35 cellular contexts compared by ENCODE assay signal in the genomic region with DNA sequence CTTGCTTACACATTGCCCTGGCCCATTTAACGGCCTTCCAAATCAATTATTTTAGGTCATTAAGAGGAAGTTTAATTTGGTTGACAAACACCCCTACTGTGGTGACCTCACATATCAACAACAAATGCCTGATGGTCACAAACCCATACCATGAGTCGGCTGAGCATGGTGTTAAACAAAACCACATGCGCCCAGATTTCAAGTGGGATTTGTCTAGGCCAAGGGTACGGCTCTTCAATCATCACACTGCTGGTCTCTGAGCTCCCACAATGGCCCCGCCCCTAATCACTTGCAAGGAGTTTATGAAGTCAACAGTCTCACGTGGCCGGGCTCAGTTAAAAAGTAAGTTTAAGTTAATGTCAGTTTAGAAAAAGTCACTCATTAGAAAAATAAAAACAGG.
"Had no signal": no experiment of that assay in that cellular context is flagged by ENCODE, and none has a peak within 500 bp of the region (broad histone marks: within the 10 kb centered on the region; RNA-seq: fewer than 3 reads in every experiment).

No MANE protein-coding gene starts in this region.

- H3K9me3 ChIP-seq: Peyer's patch, SJSA1, SK-N-SH had no signal

- H3K27ac Mint-ChIP-seq: activated CD4-positive, alpha-beta memory T cell treated with anti-CD3 and anti-CD28 coated beads for 36 hours; activated naive CD8-positive, alpha-beta T cell treated with anti-CD3 and anti-CD28 coated beads for 36 hours; T-helper 1 cell treated with Interleukin-12 subunit alpha and Interleukin-12 subunit beta and Interleukin-4 antibody, amounts not matched to agents 30 μg/mL and 1 μg/mL, for 36 hours; T-helper 2 cell treated with Interferon-gamma antibody and Interleukin-4, amounts not matched to agents 5 μg/mL and 100 μg/mL, for 36 hours; WTC11 had no signal

- H3K4me3 ChIP-seq: Peyer's patch, SJSA1 had no signal

- H3K4me3 Mint-ChIP-seq: activated CD4-positive, alpha-beta memory T cell treated with anti-CD3 and anti-CD28 coated beads for 36 hours; activated naive CD8-positive, alpha-beta T cell treated with anti-CD3 and anti-CD28 coated beads for 36 hours; T-helper 1 cell treated with Interleukin-12 subunit alpha and Interleukin-12 subunit beta and Interleukin-4 antibody, amounts not matched to agents 30 μg/mL and 1 μg/mL, for 36 hours; T-helper 2 cell treated with Interferon-gamma antibody and Interleukin-4, amounts not matched to agents 5 μg/mL and 100 μg/mL, for 36 hours; WTC11 had no signal

- H3K9ac ChIP-seq: SK-N-SH had no signal

- H3K36me3 Mint-ChIP-seq: WTC11 had no signal

- H3K27me3 ChIP-seq: brain microvascular endothelial cell, Peyer's patch, SJSA1 had no signal

- H3K27me3 Mint-ChIP-seq: activated CD4-positive, alpha-beta memory T cell treated with anti-CD3 and anti-CD28 coated beads for 36 hours; activated naive CD8-positive, alpha-beta T cell treated with anti-CD3 and anti-CD28 coated beads for 36 hours had no signal

- H3K4me2 ChIP-seq: SK-N-SH had no signal

- ATAC-seq: PC-3, WTC11 had no signal

- DNase-seq: activated CD4-positive, alpha-beta memory T cell treated with anti-CD3 and anti-CD28 coated beads for 36 hours; activated CD4-positive, alpha-beta T cell treated with anti-CD3 and anti-CD28 coated beads for 4 hours; activated CD4-positive, alpha-beta T cell treated with anti-CD3 and anti-CD28 coated beads, Interleukin-2, amount 50 U/mL, for 1 hour; activated CD4-positive, CD25-positive, alpha-beta regulatory T cell treated with anti-CD3 and anti-CD28 coated beads, Interleukin-2, amount 50 U/mL, for 72 hours; activated CD8-positive, alpha-beta memory T cell treated with anti-CD3 and anti-CD28 coated beads, Interleukin-2, amount 50 U/mL, for 4 hours; activated effector memory CD4-positive, alpha-beta T cell treated with Interleukin-2 at 50 U/mL for 16 hours; activated naive CD4-positive, alpha-beta T cell treated with anti-CD3 and anti-CD28 coated beads, Interleukin-2, amount 50 U/mL, for 16 hours; activated naive CD8-positive, alpha-beta T cell treated with anti-CD3 and anti-CD28 coated beads for 36 hours; activated T-cell treated with anti-CD3 and anti-CD28 coated beads for 4 hours; activated T-cell treated with anti-CD3 and anti-CD28 coated beads, Interleukin-2, amount 50 U/mL, for 48 hours; amniotic stem cell; aorta; brain microvascular endothelial cell; central memory CD4-positive, alpha-beta T cell; Karpas-422; KBM-7; NCI-H1105; NCI-H1436; NCI-H1694; NCI-H1930; NCI-H2081 treated with DMSO at 0.1 percent for 48 hours; NCI-H2171; NCI-H510A; NCI-H526 treated with DMSO at 0.1 percent for 48 hours; NCI-H774; NK-92 treated with Interleukin-12 subunit alpha and Interleukin-12 subunit beta, amount 100 ng/mL, for 24 hours; PC-3; Peyer's patch; RPMI8226; SHP77 treated with DMSO at 0.1 percent for 48 hours; SK-N-SH had no signal

- H3K9me3 Mint-ChIP-seq: activated CD4-positive, alpha-beta memory T cell treated with anti-CD3 and anti-CD28 coated beads for 36 hours; activated naive CD8-positive, alpha-beta T cell treated with anti-CD3 and anti-CD28 coated beads for 36 hours; T-helper 1 cell treated with Interleukin-12 subunit alpha and Interleukin-12 subunit beta and Interleukin-4 antibody, amounts not matched to agents 30 μg/mL and 1 μg/mL, for 36 hours; T-helper 2 cell treated with Interferon-gamma antibody and Interleukin-4, amounts not matched to agents 5 μg/mL and 100 μg/mL, for 36 hours; WTC11 had no signal

- H3K36me3 ChIP-seq: brain microvascular endothelial cell, Peyer's patch, SJSA1 had no signal

- H3K27ac ChIP-seq: brain microvascular endothelial cell, Peyer's patch, SJSA1 had no signal

- H3K4me1 ChIP-seq: Peyer's patch, SJSA1 had no signal
